ENCODE assay signal across 7 cellular contexts in genomic region chr14:70907172-70907995, GRCh38. TPM values are rescaled to one million over a fixed set of nuclear protein-coding genes. Genes with fewer than 3 reads are reported as not detected.
DNase-seq lines count a peak whose midpoint lies in the region; ATAC-seq and TF ChIP-seq lines count a peak whose summit lies in the region.

TSS of gene PCNX1 (plus strand) at chr14:70907459. CDS start at chr14:70907851, 392 bp downstream.

- peak; percentile 67 for TF ChIP-seq POLR2A in GM18505 (IDR thresholded peaks at IDR 0.05; ENCODE audit: borderline replicate concordance, extremely low read depth, insufficient read depth, insufficient read length)

- peak; percentile 76 for ATAC-seq in GM18505 (IDR thresholded peaks at IDR 0.05; ENCODE audit: unreplicated experiment)
- peak; percentile 63 for ATAC-seq in HG02938 (IDR thresholded peaks at IDR 0.05; ENCODE audit: unreplicated experiment)
- ATAC-seq in sciatic nerve: peak; percentile 94

- DNase-seq in NCI-H1930 (lab: John Stamatoyannopoulos, UW) (peak; percentile 76 to 82), T1000 (lab: John Stamatoyannopoulos, UW) (peak; percentile 89), astrocyte of the hippocampus (ENCODE audit: low read depth, low spot score) (peak; percentile 96), hypothalamus (lab: John Stamatoyannopoulos, UW) (peak; percentile 33 to 94 (median 80)), sciatic nerve (ENCODE audit: low spot score) (peak; percentile 93)

- intact Hi-C loops in sciatic nerve (cut with DNase I): loop anchor here (10.0 kb wide), 1 partner anchor 67 kb away; no protein-coding TSS in a partner anchor

RNA-seq across cellular contexts. Expression of gene PCNX1, which starts in this region (rescaled TPM):
- total RNA-seq in sciatic nerve: 84.3 TPM

Comparison
In these comparisons a context has a peak if more than half of its experiments do, and no peak if none do; other contexts are left out.
1. Peak in every context shown above with its lines: DNase-seq and ATAC-seq.